In the genomic region with DNA sequence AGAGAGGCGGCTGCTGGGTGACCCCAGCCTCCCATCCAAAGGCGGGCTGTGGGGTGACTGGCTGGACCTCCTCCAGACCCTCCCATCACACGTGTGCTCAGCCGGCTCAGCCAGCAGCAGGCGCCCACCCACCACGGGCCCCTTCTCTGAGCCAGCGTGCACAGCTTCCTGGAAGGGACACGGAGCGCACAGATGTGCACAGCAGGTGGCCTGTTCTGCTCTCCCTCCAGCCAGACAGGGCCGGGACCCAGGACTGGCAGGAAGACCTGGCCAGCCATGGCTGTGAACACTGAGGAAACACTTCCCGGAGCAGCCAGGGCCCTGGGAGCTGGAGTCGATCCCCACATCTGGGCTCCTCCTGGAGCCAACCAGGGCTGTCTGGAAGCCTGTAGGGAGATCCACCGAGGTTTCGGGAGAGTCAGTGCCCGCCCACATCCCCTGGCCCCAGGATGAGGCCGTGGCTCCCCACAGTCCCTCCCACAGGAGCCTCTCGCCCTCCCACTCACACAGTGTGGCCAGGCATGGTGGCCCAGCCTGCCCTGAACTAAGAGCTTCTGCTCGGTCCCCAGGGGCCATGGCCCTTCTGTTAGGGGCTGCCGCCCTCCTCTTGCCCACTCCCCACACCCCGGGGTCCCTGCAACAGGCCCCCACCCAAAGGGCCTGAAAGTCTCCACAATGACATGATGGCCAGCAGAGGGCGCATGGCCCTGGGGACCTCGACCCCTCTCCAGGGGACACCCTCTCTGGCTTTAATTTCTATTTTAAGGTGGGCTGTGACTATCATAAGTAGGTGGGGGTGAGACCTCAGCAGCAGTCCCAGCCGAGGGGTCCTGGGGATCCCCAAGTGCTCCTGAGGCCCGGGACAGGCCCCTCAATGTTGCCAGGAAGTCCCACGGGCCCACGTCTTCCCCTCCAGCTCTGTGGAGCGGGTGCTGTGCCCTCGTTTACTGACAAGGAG, we compare ENCODE assay signal across 10 cellular contexts.
DNase-seq lines count a peak whose midpoint lies in the region; ATAC-seq, FAIRE-seq and TF ChIP-seq lines count a peak whose summit lies in the region.
"Had no signal": no experiment of that assay in that cellular context is flagged by ENCODE, and none has a peak within 500 bp of the region (broad histone marks: within the 10 kb centered on the region; RNA-seq: fewer than 3 reads in every experiment).

No MANE protein-coding gene starts in this region.

- TF ChIP-seq CTCF in BJ (IDR thresholded peaks at IDR 0.05; ENCODE audit: insufficient read depth, low read depth, low read length) (peak; percentile 71), HFF-Myc (IDR thresholded peaks at IDR 0.05; ENCODE audit: low read depth, low read length, missing control alignments) (peak; percentile 66), brain microvascular endothelial cell (IDR thresholded peaks at IDR 0.05; ENCODE audit: low read depth, low read length, missing control alignments) (peak; percentile 82), right lobe of liver (IDR thresholded peaks at IDR 0.05) (peak; percentile 29 to 61 (median 55))

- CTCF ChIA-PET in BJ (lab: Yijun Ruan, JAX) = interaction anchor here (0.7 to 7.4 kb wide), 22 partner anchors 9 to 295 kb away, joined by 3 to 60 read pairs (median 4); no protein-coding TSS in a partner anchor

- peaks cover 8% of the 10 kb centered on the region for H3K27me3 ChIP-seq in BJ (ENCODE audit: control insufficient read depth, insufficient read depth, low read length)
- H3K27me3 ChIP-seq in brain microvascular endothelial cell (replicated peaks) = peaks cover 11% of the 10 kb centered on the region
- H3K27me3 ChIP-seq in right lobe of liver = no peaks in the 10 kb centered on the region
- H3K27me3 ChIP-seq: ovary had no signal

- peak in 1 of 4 donors; percentile 19 for ATAC-seq in right lobe of liver
- no peak for ATAC-seq in HG03135 (IDR thresholded peaks at IDR 0.05; ENCODE audit: unreplicated experiment)
- ATAC-seq in GM21619 (IDR thresholded peaks at IDR 0.05; ENCODE audit: unreplicated experiment) = no peak
- ATAC-seq in HG03460 (IDR thresholded peaks at IDR 0.05; ENCODE audit: unreplicated experiment) = no peak

- no peak for TF ChIP-seq POLR2A in right lobe of liver (IDR thresholded peaks at IDR 0.05)

- H3K27ac ChIP-seq in brain microvascular endothelial cell (no peak overlapping the region), right lobe of liver (no peak overlapping the region)
- H3K27ac ChIP-seq: ovary, suprapubic skin had no signal

- in situ Hi-C loops in brain microvascular endothelial cell (cut with HindIII; ENCODE audit: low pct_ligation_motif_present, low sequenced_read_pairs) = loop anchor here (25.0 kb wide), 1 partner anchor 277 kb away; no protein-coding TSS in a partner anchor

- H3K9me3 ChIP-seq in right lobe of liver = no peaks in the 10 kb centered on the region
- H3K9me3 ChIP-seq: ovary, suprapubic skin had no signal

- no peak for FAIRE-seq in frontal cortex (lab: Jason Lieb, UNC)

- no peak for DNase-seq in BJ (ENCODE audit: low read depth)
- DNase-seq in HFF-Myc (ENCODE audit: extremely low read depth, low read depth) = no peak
- no peak for DNase-seq in brain microvascular endothelial cell
- peak; percentile 17 to 54 (median 37) for DNase-seq in right lobe of liver
- no peak for DNase-seq in frontal cortex (ENCODE audit: low spot score in 2 of 2)

- intact Hi-C loops in right lobe of liver (cut with DNase I) = no loop called here

- no peak overlapping the region for H3K4me3 ChIP-seq in BJ (ENCODE audit: low read depth, low read length)
- H3K4me3 ChIP-seq in HFF-Myc (replicated peaks; ENCODE audit: low read depth, low read length) = no peak overlapping the region
- no peak overlapping the region for H3K4me3 ChIP-seq in brain microvascular endothelial cell (ENCODE audit: low read depth, low read length)
- no peak overlapping the region for H3K4me3 ChIP-seq in right lobe of liver
- H3K4me3 ChIP-seq: ovary, suprapubic skin had no signal

- 10% methylated on average over 2 of the region's 28 CpGs for WGBS in right lobe of liver (ENCODE audit: insufficient coverage, low coverage, low lambda C conversion rate, missing lambda C conversion rate)

- POLR2A ChIA-PET in BJ (lab: Charles Lee) = no interaction called here

- no peaks in the 10 kb centered on the region for H3K4me1 ChIP-seq in right lobe of liver

- H3K36me3 ChIP-seq in BJ (ENCODE audit: control insufficient read depth, insufficient read depth, low read length) (no peaks in the 10 kb centered on the region), brain microvascular endothelial cell (replicated peaks) (no peaks in the 10 kb centered on the region), right lobe of liver (no peaks in the 10 kb centered on the region)
- H3K36me3 ChIP-seq: ovary, suprapubic skin had no signal

Comparison
In these comparisons a context has a peak if more than half of its experiments do, and no peak if none do; other contexts are left out.
1. DNase-seq: peak in right lobe of liver (3 of 3); none in BJ (single experiment), HFF-Myc (single experiment), brain microvascular endothelial cell (single experiment) and frontal cortex (0 of 2).
2. Peak in every context shown above with its lines, with median percentiles within 50 percentile points of each other: CTCF ChIP-seq.